ENCODE assay signal across 20 cellular contexts in genomic region chr4:66964467-66964866, GRCh38.
"Had no signal": no experiment of that assay in that cellular context is flagged by ENCODE, and none has a peak within 500 bp of the region (broad histone marks: within the 10 kb centered on the region; RNA-seq: fewer than 3 reads in every experiment).

No MANE protein-coding gene starts in this region.

- H3K4me1 ChIP-seq: colonic mucosa, esophagus muscularis mucosa, gastrocnemius medialis, heart right ventricle, left lung, lower lobe of right lung had no signal

- H3K36me3 Mint-ChIP-seq: mesothelial cell of epicardium had no signal

- DNase-seq: colonic mucosa; cortex of kidney; dermis blood vessel endothelial cell; dorsolateral prefrontal cortex; effector CD4-positive, alpha-beta T cell; effector memory CD4-positive, alpha-beta T cell; foreskin melanocyte; gastrocnemius medialis; glutamatergic neuron; head of caudate nucleus; heart right ventricle; hippocampal formation; left cardiac atrium; left lung; left ventricle myocardium superior; lower lobe of right lung; mesenchymal stem cell; mucosa of descending colon had no signal

- H3K36me3 ChIP-seq: colonic mucosa, esophagus muscularis mucosa, gastrocnemius medialis, heart right ventricle, left lung, lower lobe of right lung had no signal

- H3K9me3 ChIP-seq: colonic mucosa, esophagus muscularis mucosa, gastrocnemius medialis, left lung, lower lobe of right lung, mucosa of descending colon had no signal

- H3K4me3 ChIP-seq: colonic mucosa, dorsolateral prefrontal cortex, esophagus muscularis mucosa, gastrocnemius medialis, heart right ventricle, left lung, lower lobe of right lung, mucosa of descending colon had no signal

- H3K27ac Mint-ChIP-seq: mesothelial cell of epicardium had no signal

- H3K27me3 ChIP-seq: colonic mucosa, dorsolateral prefrontal cortex, esophagus muscularis mucosa, gastrocnemius medialis, heart right ventricle, left lung had no signal

- H3K27ac ChIP-seq: colonic mucosa, esophagus muscularis mucosa, gastrocnemius medialis, heart right ventricle, left lung, lower lobe of right lung had no signal

- ATAC-seq: gastrocnemius medialis, heart right ventricle, left cardiac atrium, left lung, left ventricle myocardium superior, mucosa of descending colon had no signal

- H3K4me3 Mint-ChIP-seq: mesothelial cell of epicardium had no signal
